ENCODE assay signal across 7 cellular contexts in genomic region chr3:49173116-49173791, GRCh38. TPM values are rescaled to one million over a fixed set of nuclear protein-coding genes. Genes with fewer than 3 reads are reported as not detected.
DNase-seq lines count a peak whose midpoint lies in the region; ATAC-seq and TF ChIP-seq lines count a peak whose summit lies in the region.
"Had no signal": no experiment of that assay in that cellular context is flagged by ENCODE, and none has a peak within 500 bp of the region (broad histone marks: within the 10 kb centered on the region; RNA-seq: fewer than 3 reads in every experiment).

No MANE protein-coding gene starts in this region.

- H3K4me1 ChIP-seq in body of pancreas (peaks cover 35% of the 10 kb centered on the region), mucosa of rectum (ENCODE audit: control insufficient read depth in 2 of 2, insufficient read depth in 2 of 2, low read length in 2 of 2) (peaks cover 17 to 22% of the 10 kb centered on the region in 2 donors)

- peak overlapping the region in 3 of 4 donors; percentile 39 to 78 (median 53) for H3K27ac ChIP-seq in body of pancreas
- H3K27ac ChIP-seq in mucosa of rectum (ENCODE audit: low read depth in 2 of 2, low read length in 2 of 2) = peak overlapping the region in 1 of 2 donors; percentile 57

- H3K27ac Mint-ChIP-seq in Calu3 (ENCODE audit: unreplicated experiment) = no peak overlapping the region

- no peak overlapping the region for H3K4me3 Mint-ChIP-seq in Calu3 (ENCODE audit: low read depth, unreplicated experiment)

- H3K9ac ChIP-seq in mucosa of rectum (ENCODE audit: low read depth in 1 of 2, low read length in 2 of 2) = peak overlapping the region; percentile 66 to 83

- BruUV-seq in Calu3 (replicated peaks; lab: Mats Ljungman, UMichigan) = no TSS peak

- no peaks in the 10 kb centered on the region for H3K4me1 Mint-ChIP-seq in Calu3 (ENCODE audit: low read depth, unreplicated experiment)

- H3K27me3 Mint-ChIP-seq in Calu3 (ENCODE audit: unreplicated experiment) = peaks cover under 1% of the 10 kb centered on the region

- WGBS in body of pancreas, 2 donors = 33 to 67% methylated on average over 2 to 3 of the region's 3 CpGs

- no peaks in the 10 kb centered on the region for H3K9me3 ChIP-seq in body of pancreas
- H3K9me3 ChIP-seq in mucosa of rectum (ENCODE audit: control insufficient read depth in 2 of 2, low read length in 2 of 2) = no peaks in the 10 kb centered on the region

- H3K36me3 ChIP-seq in body of pancreas (replicated peaks in 1 of 2; ENCODE audit: insufficient read depth in 1 of 2, low read depth in 2 of 2) (no peaks in the 10 kb centered on the region), mucosa of rectum (ENCODE audit: control insufficient read depth in 2 of 2, insufficient read depth in 2 of 2, low read length in 2 of 2) (peaks cover 0 to 8% of the 10 kb centered on the region in 2 donors)

- no peak for ATAC-seq in body of pancreas

- peak; percentile 60 for DNase-seq in DMS79 treated with DMSO at 0.1 percent for 48 hours (lab: John Stamatoyannopoulos, UW)
- peak in 3 of 4 donors; percentile 44 to 50 (median 49) for DNase-seq in body of pancreas
- DNase-seq in Calu3 = no peak
- no peak for DNase-seq in NK-92 treated with Interleukin-12 subunit alpha and Interleukin-12 subunit beta, amount 100 ng/mL, for 24 hours (lab: John Stamatoyannopoulos, UW)
- no peak for DNase-seq in SW480 (ENCODE audit: low spot score)
- DNase-seq: MV-4-11 had no signal

- H3K27me3 ChIP-seq in body of pancreas (no peaks in the 10 kb centered on the region), mucosa of rectum (ENCODE audit: control insufficient read depth in 2 of 2, insufficient read depth in 2 of 2, low read length in 2 of 2) (no peaks in the 10 kb centered on the region)

- intact Hi-C loops in body of pancreas (cut with DNase I) (loop anchor here (10.0 kb wide), 1 partner anchor 102 kb away; the partner anchor contains the start of gene C3orf62), Calu3 (cut with micrococcal nuclease; ENCODE audit: unreplicated experiment) (loop anchor here (5.0 to 10.0 kb wide), 2 partner anchors 104 to 272 kb away; partner anchors contain the start of gene C3orf62)

- CTCF ChIA-PET in Calu3 (lab: Charles Lee) = no interaction called here

- TF ChIP-seq CTCF in body of pancreas (IDR thresholded peaks at IDR 0.05) (no peak), Calu3 (IDR thresholded peaks at IDR 0.05; ENCODE audit: unreplicated experiment) (no peak)

- H3K9me3 Mint-ChIP-seq in Calu3 (ENCODE audit: low read depth, unreplicated experiment) = no peaks in the 10 kb centered on the region

- no peak overlapping the region for H3K4me3 ChIP-seq in body of pancreas
- H3K4me3 ChIP-seq in mucosa of rectum (ENCODE audit: low read length in 2 of 2) = peak overlapping the region in 1 of 2 donors; percentile 91

- H3K36me3 Mint-ChIP-seq in Calu3 (ENCODE audit: insufficient read depth, unreplicated experiment) = peaks cover 6% of the 10 kb centered on the region

- no peak for TF ChIP-seq POLR2A in body of pancreas (IDR thresholded peaks at IDR 0.05)

RNA-seq across cellular contexts. Expression of gene KLHDC8B, which starts 1.9 kb away (rescaled TPM):
- total RNA-seq in body of pancreas (10 to 100 TPM; 19.5 to 22.1 TPM), Calu3 (2022) (5.4 and 7.1 TPM in 2 replicates)

RNA-seq across cellular contexts. Expression of gene CCDC71, which starts 7.1 kb away (rescaled TPM):
- total RNA-seq in body of pancreas (10 to 100 TPM; 15.5 to 19.5 TPM), Calu3 (2022) (19.2 and 20.2 TPM in 2 replicates)

RNA-seq across cellular contexts. Expression of gene LAMB2, which starts 40.4 kb away (rescaled TPM):
- 100 to 1,000 TPM; 204 to 337 TPM for total RNA-seq in body of pancreas
- total RNA-seq in Calu3 (2022) = 288 and 316 TPM in 2 replicates

RNA-seq across cellular contexts. Expression of gene USP19, which starts 52.6 kb away (rescaled TPM):
- total RNA-seq in body of pancreas (10 to 100 TPM; 30.6 to 33.6 TPM), Calu3 (2022) (44.3 and 51.0 TPM in 2 replicates)

Comparison
In these comparisons a context has a peak if more than half of its experiments do, and no peak if none do; other contexts are left out.
1. DNase-seq: peak in DMS79 treated with DMSO at 0.1 percent for 48 hours (single experiment) and body of pancreas (3 of 4); none in Calu3 (single experiment), NK-92 treated with Interleukin-12 subunit alpha and Interleukin-12 subunit beta, amount 100 ng/mL, for 24 hours (single experiment) and SW480 (single experiment).